12 cellular contexts compared by ENCODE assay signal in the genomic region with DNA sequence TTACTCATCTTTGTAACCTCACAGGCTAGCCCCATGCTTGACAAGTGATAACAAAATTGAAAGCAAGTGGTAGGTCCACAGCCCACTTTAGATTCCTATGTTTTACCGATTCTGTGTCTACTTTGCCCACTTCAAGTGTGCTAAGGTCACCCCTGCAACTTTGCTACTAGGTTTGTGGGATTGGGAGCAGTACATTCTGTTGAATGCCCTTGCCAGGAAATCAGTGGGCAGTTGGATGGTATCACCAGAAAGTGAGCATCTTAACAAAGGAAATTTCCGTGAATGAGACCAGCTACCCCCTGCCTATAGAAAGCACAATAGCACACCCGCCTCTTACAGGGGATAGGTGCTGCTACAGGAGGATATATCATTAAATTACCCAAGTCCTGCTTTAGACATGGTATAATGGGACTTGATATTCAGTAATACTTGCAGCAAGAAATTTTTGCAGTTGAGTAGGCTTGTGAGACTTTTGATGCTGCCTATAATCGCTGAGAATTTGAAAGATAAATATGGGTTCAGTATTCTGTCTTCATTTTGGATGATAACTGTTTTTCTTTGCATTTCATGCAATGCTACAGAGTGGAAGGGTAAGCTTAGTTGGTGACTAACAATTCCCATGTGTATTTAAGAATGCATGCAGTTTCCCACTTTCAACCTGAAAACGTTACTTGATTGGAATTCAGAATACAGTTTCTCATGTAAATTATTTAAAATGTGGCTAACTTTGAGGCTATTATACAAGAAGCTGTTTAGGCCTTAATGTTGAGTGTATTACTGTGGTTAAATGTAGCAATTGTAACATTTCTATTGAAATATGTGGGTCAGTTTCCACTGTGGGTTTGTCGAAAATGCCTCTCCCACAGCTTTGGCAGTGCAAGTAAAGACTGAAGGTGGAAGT.
DNase-seq lines count a peak whose midpoint lies in the region; ATAC-seq, FAIRE-seq and TF ChIP-seq lines count a peak whose summit lies in the region.
"Had no signal": no experiment of that assay in that cellular context is flagged by ENCODE, and none has a peak within 500 bp of the region (broad histone marks: within the 10 kb centered on the region; RNA-seq: fewer than 3 reads in every experiment).

No MANE protein-coding gene starts in this region.

- no peak for TF ChIP-seq CTCF in AG09309 (IDR thresholded peaks at IDR 0.05; ENCODE audit: control insufficient read depth, insufficient read depth, low read depth, low read length, missing control alignments)

- DNase-seq in AG09309 (ENCODE audit: low read depth) (peak; percentile 77), GM19239 (ENCODE audit: insufficient read length, low spot score) (no peak), amniotic epithelial cell (ENCODE audit: low read depth) (peak; percentile 90), kidney glomerular epithelial cell (lab: John Stamatoyannopoulos, UW) (peak; percentile 5), NCI-H510A (lab: John Stamatoyannopoulos, UW) (no peak)
- DNase-seq in activated effector memory CD4-positive, alpha-beta T cell treated with Interleukin-2 at 50 U/mL for 16 hours: no peak
- DNase-seq in activated naive CD4-positive, alpha-beta T cell treated with anti-CD3 and anti-CD28 coated beads, Interleukin-2, amount 50 U/mL, for 16 hours: no peak
- DNase-seq: activated CD8-positive, alpha-beta memory T cell treated with anti-CD3 and anti-CD28 coated beads for 24 hours; COR-L47; sigmoid colon had no signal

- no peak overlapping the region for H3K4me3 ChIP-seq in AG09309 (ENCODE audit: control insufficient read depth, low read depth, low read length)
- H3K4me3 ChIP-seq: sigmoid colon had no signal

- peak; percentile 4 for FAIRE-seq in GM19239 (lab: Jason Lieb, UNC)
- FAIRE-seq: endometrium had no signal

- ATAC-seq in GM21367 (IDR thresholded peaks at IDR 0.05; ENCODE audit: unreplicated experiment): no peak

Comparison
In these comparisons a context has a peak if more than half of its experiments do, and no peak if none do; other contexts are left out.
1. DNase-seq: peak in AG09309 (single experiment), amniotic epithelial cell (single experiment) and kidney glomerular epithelial cell (single experiment); none in GM19239 (single experiment), activated effector memory CD4-positive, alpha-beta T cell treated with Interleukin-2 at 50 U/mL for 16 hours (single experiment), NCI-H510A (single experiment) and activated naive CD4-positive, alpha-beta T cell treated with anti-CD3 and anti-CD28 coated beads, Interleukin-2, amount 50 U/mL, for 16 hours (single experiment).